1 cellular context compared by ENCODE assay signal in the genomic region with DNA sequence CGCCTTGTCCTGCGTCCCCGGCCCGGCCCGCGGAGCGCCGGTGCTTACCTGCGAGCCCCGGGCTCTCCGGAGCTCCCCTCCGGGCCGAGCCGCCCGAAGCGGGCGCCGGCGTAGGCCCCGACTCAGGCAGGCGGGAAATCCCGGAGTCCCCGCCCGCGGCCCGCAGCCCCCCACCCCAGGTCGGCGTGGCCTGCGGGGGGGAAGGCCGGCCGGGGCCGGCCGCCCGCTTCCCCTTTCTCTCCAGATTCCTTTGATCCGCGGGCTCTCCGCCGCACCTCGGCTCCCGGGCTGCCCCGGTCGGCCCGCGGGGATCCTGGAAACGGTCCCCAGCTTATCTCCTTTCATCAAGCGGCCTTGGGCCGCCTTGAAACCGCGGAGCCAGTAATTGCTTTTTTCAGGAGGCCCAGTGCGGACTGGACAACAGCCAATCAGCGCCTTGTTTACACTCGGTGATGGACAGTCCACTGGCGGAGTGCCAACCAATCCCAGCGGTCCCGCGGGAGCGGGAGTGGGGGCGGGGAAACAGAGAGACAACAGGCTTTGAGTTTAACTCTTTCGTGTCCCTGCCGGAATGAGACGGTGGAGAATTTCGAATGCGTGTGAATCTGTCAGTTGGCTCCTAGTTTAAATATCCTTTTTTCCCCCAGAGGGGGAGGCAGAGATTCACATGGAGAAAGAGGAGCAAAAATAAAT.
A peak's percentile ranks its signal among the peaks of the same experiment; 100 is the strongest.
TF ChIP-seq lines count a peak whose summit lies in the region.

No MANE protein-coding gene starts in this region.

TF ChIP-seq in HepG2, 621 proteins besides CTCF, POLR2A, EP300 and RAD21 (continued from another document and continues in another):
- TF ChIP-seq, protein P1, sequence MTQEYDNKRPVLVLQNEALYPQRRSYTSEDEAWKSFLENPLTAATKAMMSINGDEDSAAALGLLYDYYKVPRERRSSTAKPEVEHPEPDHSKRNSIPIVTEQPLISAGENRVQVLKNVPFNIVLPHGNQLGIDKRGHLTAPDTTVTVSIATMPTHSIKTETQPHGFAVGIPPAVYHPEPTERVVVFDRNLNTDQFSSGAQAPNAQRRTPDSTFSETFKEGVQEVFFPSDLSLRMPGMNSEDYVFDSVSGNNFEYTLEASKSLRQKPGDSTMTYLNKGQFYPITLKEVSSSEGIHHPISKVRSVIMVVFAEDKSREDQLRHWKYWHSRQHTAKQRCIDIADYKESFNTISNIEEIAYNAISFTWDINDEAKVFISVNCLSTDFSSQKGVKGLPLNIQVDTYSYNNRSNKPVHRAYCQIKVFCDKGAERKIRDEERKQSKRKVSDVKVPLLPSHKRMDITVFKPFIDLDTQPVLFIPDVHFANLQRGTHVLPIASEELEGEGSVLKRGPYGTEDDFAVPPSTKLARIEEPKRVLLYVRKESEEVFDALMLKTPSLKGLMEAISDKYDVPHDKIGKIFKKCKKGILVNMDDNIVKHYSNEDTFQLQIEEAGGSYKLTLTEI (CRISPR knock-in tag; conservative IDR thresholded peaks at IDR 0.05), result no peak
- TF ChIP-seq ZFP36L2 (CRISPR knock-in tag; IDR thresholded peaks at IDR 0.05) (no peak), PCBP2 (optimal IDR thresholded peaks at IDR 0.05; ENCODE audit: low read depth, low read length, poor library complexity, severe bottlenecking) (no peak), MIER2 (CRISPR knock-in tag; IDR thresholded peaks at IDR 0.05) (0 out of 2 replicates have a peak, but pooled peaks have one; percentile 22), ZNF264 (CRISPR knock-in tag; IDR thresholded peaks at IDR 0.05) (no peak; the same call in 1 of the 2 replicates), JARID2 (CRISPR knock-in tag; IDR thresholded peaks at IDR 0.05; ENCODE audit: insufficient replicate concordance) (peak; percentile 97), MEIS1 (CRISPR knock-in tag; IDR thresholded peaks at IDR 0.05; ENCODE audit: borderline replicate concordance) (peak; percentile 98), ZBTB3 (CRISPR knock-in tag; IDR thresholded peaks at IDR 0.05; ENCODE audit: borderline replicate concordance, low read depth) (peak; percentile 78; the same call in 1 of the 2 replicates), SNAPC2 (CRISPR knock-in tag; IDR thresholded peaks at IDR 0.05) (peak; percentile 63; the same call in 1 of the 2 replicates), ZNF747 (CRISPR knock-in tag; IDR thresholded peaks at IDR 0.05; ENCODE audit: borderline replicate concordance) (peak; percentile 93; the same call in 1 of the 2 replicates), ZFY (CRISPR knock-in tag; IDR thresholded peaks at IDR 0.05) (peak; percentile 86), ZNF709 (CRISPR knock-in tag; IDR thresholded peaks at IDR 0.05) (peak; percentile 87; the same call in 1 of the 2 replicates), ZSCAN29 (CRISPR knock-in tag; conservative IDR thresholded peaks at IDR 0.05) (0 out of 2 replicates have a peak, but pooled peaks have one; percentile 62), HNRNPL (IDR thresholded peaks at IDR 0.05; ENCODE audit: low read depth, low read length) (no peak), ZNF20 (CRISPR knock-in tag; IDR thresholded peaks at IDR 0.05) (no peak), ZNF883 (CRISPR knock-in tag; IDR thresholded peaks at IDR 0.05; ENCODE audit: not compliant biosample characterization) (peak; percentile 68), HMGA1 (CRISPR knock-in tag; conservative IDR thresholded peaks at IDR 0.05) (no peak), LCORL (IDR thresholded peaks at IDR 0.05) (peak; percentile 94), LCORL (CRISPR knock-in tag; IDR thresholded peaks at IDR 0.05) (peak; percentile 92), TGIF2 (CRISPR knock-in tag; IDR thresholded peaks at IDR 0.05) (peak; percentile 87), FOXC1 (CRISPR knock-in tag; IDR thresholded peaks at IDR 0.05; ENCODE audit: borderline replicate concordance) (peak; percentile 93), SOX6 (IDR thresholded peaks at IDR 0.05) (no peak), SOX6 (CRISPR knock-in tag; IDR thresholded peaks at IDR 0.05) (peak; percentile 89), DPF2 (CRISPR knock-in tag; IDR thresholded peaks at IDR 0.05; ENCODE audit: borderline replicate concordance, low read depth) (0 out of 2 replicates have a peak, but pooled peaks have one; percentile 35), PLRG1 (conservative IDR thresholded peaks at IDR 0.05) (no peak), RBFOX2 (IDR thresholded peaks at IDR 0.05; ENCODE audit: low read depth, low read length) (peak; percentile 67)
- TF ChIP-seq, protein P2, sequence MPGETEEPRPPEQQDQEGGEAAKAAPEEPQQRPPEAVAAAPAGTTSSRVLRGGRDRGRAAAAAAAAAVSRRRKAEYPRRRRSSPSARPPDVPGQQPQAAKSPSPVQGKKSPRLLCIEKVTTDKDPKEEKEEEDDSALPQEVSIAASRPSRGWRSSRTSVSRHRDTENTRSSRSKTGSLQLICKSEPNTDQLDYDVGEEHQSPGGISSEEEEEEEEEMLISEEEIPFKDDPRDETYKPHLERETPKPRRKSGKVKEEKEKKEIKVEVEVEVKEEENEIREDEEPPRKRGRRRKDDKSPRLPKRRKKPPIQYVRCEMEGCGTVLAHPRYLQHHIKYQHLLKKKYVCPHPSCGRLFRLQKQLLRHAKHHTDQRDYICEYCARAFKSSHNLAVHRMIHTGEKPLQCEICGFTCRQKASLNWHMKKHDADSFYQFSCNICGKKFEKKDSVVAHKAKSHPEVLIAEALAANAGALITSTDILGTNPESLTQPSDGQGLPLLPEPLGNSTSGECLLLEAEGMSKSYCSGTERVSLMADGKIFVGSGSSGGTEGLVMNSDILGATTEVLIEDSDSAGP (CRISPR knock-in tag; IDR thresholded peaks at IDR 0.05; ENCODE audit: borderline replicate concordance), result peak; percentile 47; the same call in 1 of the 2 replicates
- TF ChIP-seq, protein P3, sequence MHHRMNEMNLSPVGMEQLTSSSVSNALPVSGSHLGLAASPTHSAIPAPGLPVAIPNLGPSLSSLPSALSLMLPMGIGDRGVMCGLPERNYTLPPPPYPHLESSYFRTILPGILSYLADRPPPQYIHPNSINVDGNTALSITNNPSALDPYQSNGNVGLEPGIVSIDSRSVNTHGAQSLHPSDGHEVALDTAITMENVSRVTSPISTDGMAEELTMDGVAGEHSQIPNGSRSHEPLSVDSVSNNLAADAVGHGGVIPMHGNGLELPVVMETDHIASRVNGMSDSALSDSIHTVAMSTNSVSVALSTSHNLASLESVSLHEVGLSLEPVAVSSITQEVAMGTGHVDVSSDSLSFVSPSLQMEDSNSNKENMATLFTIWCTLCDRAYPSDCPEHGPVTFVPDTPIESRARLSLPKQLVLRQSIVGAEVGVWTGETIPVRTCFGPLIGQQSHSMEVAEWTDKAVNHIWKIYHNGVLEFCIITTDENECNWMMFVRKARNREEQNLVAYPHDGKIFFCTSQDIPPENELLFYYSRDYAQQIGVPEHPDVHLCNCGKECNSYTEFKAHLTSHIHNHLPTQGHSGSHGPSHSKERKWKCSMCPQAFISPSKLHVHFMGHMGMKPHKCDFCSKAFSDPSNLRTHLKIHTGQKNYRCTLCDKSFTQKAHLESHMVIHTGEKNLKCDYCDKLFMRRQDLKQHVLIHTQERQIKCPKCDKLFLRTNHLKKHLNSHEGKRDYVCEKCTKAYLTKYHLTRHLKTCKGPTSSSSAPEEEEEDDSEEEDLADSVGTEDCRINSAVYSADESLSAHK (CRISPR knock-in tag; IDR thresholded peaks at IDR 0.05; ENCODE audit: borderline replicate concordance), result peak; percentile 100
- TF ChIP-seq, protein P4, sequence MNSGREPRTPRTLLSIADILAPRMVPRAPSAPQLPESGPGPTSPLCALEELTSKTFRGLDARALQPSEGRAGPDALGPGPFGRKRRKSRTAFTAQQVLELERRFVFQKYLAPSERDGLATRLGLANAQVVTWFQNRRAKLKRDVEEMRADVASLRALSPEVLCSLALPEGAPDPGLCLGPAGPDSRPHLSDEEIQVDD (CRISPR knock-in tag; IDR thresholded peaks at IDR 0.05; ENCODE audit: borderline replicate concordance), result no peak
- TF ChIP-seq, protein P5, sequence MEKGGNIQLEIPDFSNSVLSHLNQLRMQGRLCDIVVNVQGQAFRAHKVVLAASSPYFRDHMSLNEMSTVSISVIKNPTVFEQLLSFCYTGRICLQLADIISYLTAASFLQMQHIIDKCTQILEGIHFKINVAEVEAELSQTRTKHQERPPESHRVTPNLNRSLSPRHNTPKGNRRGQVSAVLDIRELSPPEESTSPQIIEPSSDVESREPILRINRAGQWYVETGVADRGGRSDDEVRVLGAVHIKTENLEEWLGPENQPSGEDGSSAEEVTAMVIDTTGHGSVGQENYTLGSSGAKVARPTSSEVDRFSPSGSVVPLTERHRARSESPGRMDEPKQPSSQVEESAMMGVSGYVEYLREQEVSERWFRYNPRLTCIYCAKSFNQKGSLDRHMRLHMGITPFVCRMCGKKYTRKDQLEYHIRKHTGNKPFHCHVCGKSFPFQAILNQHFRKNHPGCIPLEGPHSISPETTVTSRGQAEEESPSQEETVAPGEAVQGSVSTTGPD (CRISPR knock-in tag; IDR thresholded peaks at IDR 0.05), result no peak
- TF ChIP-seq, protein P6, sequence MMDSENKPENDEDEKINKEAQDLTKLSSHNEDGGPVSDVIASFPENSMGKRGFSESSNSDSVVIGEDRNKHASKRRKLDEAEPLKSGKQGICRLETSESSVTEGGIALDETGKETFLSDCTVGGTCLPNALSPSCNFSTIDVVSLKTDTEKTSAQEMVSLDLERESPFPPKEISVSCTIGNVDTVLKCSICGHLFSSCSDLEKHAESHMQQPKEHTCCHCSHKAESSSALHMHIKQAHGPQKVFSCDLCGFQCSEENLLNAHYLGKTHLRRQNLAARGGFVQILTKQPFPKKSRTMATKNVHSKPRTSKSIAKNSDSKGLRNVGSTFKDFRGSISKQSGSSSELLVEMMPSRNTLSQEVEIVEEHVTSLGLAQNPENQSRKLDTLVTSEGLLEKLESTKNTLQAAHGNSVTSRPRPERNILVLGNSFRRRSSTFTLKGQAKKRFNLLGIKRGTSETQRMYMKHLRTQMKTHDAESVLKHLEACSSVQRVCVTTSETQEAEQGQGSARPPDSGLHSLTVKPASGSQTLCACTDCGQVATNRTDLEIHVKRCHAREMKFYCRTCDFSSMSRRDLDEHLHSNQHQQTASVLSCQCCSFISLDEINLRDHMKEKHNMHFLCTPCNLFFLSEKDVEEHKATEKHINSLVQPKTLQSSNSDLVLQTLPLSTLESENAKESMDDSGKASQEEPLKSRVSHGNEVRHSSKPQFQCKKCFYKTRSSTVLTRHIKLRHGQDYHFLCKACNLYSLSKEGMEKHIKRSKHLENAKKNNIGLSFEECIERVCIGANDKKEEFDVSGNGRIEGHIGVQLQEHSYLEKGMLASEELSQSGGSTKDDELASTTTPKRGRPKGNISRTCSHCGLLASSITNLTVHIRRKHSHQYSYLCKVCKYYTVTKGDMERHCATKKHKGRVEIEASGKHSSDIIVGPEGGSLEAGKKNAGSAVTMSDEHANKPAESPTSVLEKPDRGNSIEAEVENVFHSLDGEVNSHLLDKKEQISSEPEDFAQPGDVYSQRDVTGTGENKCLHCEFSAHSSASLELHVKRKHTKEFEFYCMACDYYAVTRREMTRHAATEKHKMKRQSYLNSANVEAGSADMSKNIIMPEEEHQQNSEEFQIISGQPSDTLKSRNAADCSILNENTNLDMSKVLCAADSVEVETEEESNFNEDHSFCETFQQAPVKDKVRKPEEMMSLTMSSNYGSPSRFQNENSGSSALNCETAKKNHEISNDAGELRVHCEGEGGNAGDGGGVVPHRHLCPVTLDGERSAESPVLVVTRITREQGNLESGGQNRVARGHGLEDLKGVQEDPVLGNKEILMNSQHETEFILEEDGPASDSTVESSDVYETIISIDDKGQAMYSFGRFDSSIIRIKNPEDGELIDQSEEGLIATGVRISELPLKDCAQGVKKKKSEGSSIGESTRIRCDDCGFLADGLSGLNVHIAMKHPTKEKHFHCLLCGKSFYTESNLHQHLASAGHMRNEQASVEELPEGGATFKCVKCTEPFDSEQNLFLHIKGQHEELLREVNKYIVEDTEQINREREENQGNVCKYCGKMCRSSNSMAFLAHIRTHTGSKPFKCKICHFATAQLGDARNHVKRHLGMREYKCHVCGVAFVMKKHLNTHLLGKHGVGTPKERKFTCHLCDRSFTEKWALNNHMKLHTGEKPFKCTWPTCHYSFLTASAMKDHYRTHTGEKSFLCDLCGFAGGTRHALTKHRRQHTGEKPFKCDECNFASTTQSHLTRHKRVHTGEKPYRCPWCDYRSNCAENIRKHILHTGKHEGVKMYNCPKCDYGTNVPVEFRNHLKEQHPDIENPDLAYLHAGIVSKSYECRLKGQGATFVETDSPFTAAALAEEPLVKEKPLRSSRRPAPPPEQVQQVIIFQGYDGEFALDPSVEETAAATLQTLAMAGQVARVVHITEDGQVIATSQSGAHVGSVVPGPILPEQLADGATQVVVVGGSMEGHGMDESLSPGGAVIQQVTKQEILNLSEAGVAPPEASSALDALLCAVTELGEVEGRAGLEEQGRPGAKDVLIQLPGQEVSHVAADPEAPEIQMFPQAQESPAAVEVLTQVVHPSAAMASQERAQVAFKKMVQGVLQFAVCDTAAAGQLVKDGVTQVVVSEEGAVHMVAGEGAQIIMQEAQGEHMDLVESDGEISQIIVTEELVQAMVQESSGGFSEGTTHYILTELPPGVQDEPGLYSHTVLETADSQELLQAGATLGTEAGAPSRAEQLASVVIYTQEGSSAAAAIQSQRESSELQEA (CRISPR knock-in tag; IDR thresholded peaks at IDR 0.05; ENCODE audit: not compliant biosample characterization), result no peak
- TF ChIP-seq, protein P7, sequence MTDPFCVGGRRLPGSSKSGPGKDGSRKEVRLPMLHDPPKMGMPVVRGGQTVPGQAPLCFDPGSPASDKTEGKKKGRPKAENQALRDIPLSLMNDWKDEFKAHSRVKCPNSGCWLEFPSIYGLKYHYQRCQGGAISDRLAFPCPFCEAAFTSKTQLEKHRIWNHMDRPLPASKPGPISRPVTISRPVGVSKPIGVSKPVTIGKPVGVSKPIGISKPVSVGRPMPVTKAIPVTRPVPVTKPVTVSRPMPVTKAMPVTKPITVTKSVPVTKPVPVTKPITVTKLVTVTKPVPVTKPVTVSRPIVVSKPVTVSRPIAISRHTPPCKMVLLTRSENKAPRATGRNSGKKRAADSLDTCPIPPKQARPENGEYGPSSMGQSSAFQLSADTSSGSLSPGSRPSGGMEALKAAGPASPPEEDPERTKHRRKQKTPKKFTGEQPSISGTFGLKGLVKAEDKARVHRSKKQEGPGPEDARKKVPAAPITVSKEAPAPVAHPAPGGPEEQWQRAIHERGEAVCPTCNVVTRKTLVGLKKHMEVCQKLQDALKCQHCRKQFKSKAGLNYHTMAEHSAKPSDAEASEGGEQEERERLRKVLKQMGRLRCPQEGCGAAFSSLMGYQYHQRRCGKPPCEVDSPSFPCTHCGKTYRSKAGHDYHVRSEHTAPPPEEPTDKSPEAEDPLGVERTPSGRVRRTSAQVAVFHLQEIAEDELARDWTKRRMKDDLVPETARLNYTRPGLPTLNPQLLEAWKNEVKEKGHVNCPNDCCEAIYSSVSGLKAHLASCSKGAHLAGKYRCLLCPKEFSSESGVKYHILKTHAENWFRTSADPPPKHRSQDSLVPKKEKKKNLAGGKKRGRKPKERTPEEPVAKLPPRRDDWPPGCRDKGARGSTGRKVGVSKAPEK (CRISPR knock-in tag; IDR thresholded peaks at IDR 0.05; ENCODE audit: borderline replicate concordance), result no peak
- TF ChIP-seq, protein P8, sequence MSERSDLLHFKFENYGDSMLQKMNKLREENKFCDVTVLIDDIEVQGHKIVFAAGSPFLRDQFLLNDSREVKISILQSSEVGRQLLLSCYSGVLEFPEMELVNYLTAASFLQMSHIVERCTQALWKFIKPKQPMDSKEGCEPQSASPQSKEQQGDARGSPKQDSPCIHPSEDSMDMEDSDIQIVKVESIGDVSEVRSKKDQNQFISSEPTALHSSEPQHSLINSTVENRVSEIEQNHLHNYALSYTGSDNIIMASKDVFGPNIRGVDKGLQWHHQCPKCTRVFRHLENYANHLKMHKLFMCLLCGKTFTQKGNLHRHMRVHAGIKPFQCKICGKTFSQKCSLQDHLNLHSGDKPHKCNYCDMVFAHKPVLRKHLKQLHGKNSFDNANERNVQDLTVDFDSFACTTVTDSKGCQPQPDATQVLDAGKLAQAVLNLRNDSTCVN (CRISPR knock-in tag; IDR thresholded peaks at IDR 0.05; ENCODE audit: borderline replicate concordance), result no peak; the same call in 1 of the 2 replicates
